In the genomic region with DNA sequence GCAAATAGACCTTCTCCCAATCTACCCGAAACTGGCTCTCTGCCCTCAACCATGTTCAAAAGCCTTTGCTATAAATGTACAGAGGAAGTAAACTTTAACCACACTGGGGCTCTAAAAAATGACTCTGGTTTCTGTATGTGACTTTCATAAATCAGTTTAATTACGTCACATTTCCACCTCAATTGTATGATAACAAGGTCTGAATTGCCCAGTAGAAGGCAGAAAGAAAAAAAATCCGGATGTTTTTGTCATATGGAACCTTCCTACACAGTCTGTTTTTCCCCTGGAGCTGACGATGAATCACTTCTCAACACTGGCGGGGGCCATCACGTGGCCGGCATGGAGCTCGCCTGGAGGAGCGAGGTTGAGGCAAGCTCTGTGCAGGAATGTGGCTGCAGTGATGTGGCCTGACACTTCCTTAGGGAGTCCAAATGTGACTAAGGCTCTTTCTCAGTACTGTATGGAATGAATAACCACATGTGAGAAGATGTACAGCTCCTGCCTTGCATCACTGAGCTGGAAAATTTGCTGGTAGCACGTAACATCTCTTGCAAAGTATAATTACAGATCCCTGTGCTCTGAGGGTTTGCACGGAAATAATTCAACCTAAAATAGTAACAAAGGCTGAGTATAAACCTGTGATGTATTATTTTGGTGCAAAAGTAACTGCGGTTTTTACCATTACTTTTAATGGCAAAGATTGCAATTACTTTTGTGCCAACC, we compare ENCODE assay signal across 1 cellular context.
TF ChIP-seq lines count a peak whose summit lies in the region.

No MANE protein-coding gene starts in this region.

TF ChIP-seq in GM12878, 131 proteins besides CTCF, POLR2A, EP300 and RAD21 (continued from another document and continues in another):
- peak; percentile 66; the same call in 1 of the 2 replicates for TF ChIP-seq ZNF592 (IDR thresholded peaks at IDR 0.05)
- peak; percentile 99 for TF ChIP-seq ZSCAN29 (IDR thresholded peaks at IDR 0.05)
- TF ChIP-seq SMARCA5 (IDR thresholded peaks at IDR 0.05) = 0 out of 2 replicates have a peak, but pooled peaks have one; percentile 9
- TF ChIP-seq ZNF274 (IDR thresholded peaks at IDR 0.05; ENCODE audit: insufficient read depth, insufficient read length) = no peak
- no peak for TF ChIP-seq SIN3A (IDR thresholded peaks at IDR 0.05; ENCODE audit: low read depth, low read length)
- TF ChIP-seq RCOR1 (conservative IDR thresholded peaks at IDR 0.05; ENCODE audit: low read depth, low read length) = peak; percentile 93; the same call in 1 of the 2 replicates
- TF ChIP-seq SMAD5 (IDR thresholded peaks at IDR 0.05; ENCODE audit: low read depth) = no peak
- TF ChIP-seq MYC (IDR thresholded peaks at IDR 0.05; ENCODE audit: insufficient read depth, insufficient read length, insufficient replicate concordance, low read length, severe bottlenecking) = no peak
- TF ChIP-seq, protein P1, sequence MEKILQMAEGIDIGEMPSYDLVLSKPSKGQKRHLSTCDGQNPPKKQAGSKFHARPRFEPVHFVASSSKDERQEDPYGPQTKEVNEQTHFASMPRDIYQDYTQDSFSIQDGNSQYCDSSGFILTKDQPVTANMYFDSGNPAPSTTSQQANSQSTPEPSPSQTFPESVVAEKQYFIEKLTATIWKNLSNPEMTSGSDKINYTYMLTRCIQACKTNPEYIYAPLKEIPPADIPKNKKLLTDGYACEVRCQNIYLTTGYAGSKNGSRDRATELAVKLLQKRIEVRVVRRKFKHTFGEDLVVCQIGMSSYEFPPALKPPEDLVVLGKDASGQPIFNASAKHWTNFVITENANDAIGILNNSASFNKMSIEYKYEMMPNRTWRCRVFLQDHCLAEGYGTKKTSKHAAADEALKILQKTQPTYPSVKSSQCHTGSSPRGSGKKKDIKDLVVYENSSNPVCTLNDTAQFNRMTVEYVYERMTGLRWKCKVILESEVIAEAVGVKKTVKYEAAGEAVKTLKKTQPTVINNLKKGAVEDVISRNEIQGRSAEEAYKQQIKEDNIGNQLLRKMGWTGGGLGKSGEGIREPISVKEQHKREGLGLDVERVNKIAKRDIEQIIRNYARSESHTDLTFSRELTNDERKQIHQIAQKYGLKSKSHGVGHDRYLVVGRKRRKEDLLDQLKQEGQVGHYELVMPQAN (conservative IDR thresholded peaks at IDR 0.05) = no peak
- peak; percentile 91 to 93 for TF ChIP-seq BHLHE40 (IDR thresholded peaks at IDR 0.05; ENCODE audit: borderline replicate concordance in 1 of 2, low read depth in 2 of 2, low read length in 1 of 2)
- peak; percentile 79 for TF ChIP-seq CREM (IDR thresholded peaks at IDR 0.05; ENCODE audit: low read depth)
- no peak for TF ChIP-seq SUPT20H (IDR thresholded peaks at IDR 0.05; ENCODE audit: borderline replicate concordance, control insufficient read depth, low read depth, low read length)
- peak; percentile 98 for TF ChIP-seq SKIL (IDR thresholded peaks at IDR 0.05; ENCODE audit: low read depth, poor library complexity, severe bottlenecking)
- 0 out of 2 replicates have a peak, but pooled peaks have one; percentile 19 for TF ChIP-seq REST (IDR thresholded peaks at IDR 0.05; ENCODE audit: low read depth, low read length)
- TF ChIP-seq POU2F2 (IDR thresholded peaks at IDR 0.05; ENCODE audit: borderline replicate concordance, low read depth, low read length) = no peak
- peak; percentile 74 for TF ChIP-seq SPI1 (IDR thresholded peaks at IDR 0.05; ENCODE audit: borderline replicate concordance, insufficient read depth, low read depth, low read length)
- TF ChIP-seq ZBED1 (IDR thresholded peaks at IDR 0.05; ENCODE audit: borderline replicate concordance) = no peak; the same call in 1 of the 2 replicates
- TF ChIP-seq RFX5 (IDR thresholded peaks at IDR 0.05; ENCODE audit: low read depth, low read length) = no peak
- TF ChIP-seq, protein P2, sequence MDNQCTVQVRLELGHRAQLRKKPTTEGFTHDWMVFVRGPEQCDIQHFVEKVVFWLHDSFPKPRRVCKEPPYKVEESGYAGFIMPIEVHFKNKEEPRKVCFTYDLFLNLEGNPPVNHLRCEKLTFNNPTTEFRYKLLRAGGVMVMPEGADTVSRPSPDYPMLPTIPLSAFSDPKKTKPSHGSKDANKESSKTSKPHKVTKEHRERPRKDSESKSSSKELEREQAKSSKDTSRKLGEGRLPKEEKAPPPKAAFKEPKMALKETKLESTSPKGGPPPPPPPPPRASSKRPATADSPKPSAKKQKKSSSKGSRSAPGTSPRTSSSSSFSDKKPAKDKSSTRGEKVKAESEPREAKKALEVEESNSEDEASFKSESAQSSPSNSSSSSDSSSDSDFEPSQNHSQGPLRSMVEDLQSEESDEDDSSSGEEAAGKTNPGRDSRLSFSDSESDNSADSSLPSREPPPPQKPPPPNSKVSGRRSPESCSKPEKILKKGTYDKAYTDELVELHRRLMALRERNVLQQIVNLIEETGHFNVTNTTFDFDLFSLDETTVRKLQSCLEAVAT (IDR thresholded peaks at IDR 0.05) = peak; percentile 79
- TF ChIP-seq WRNIP1 (IDR thresholded peaks at IDR 0.05; ENCODE audit: borderline replicate concordance, low read depth, low read length) = 0 out of 2 replicates have a peak, but pooled peaks have one; percentile 79
- peak; percentile 55; the same call in 1 of the 2 replicates for TF ChIP-seq POLR2AphosphoS5 (IDR thresholded peaks at IDR 0.05; ENCODE audit: low read length)
- TF ChIP-seq MEF2A (IDR thresholded peaks at IDR 0.05; ENCODE audit: insufficient read depth, low read depth, low read length) = peak; percentile 94
- TF ChIP-seq MTA3 (IDR thresholded peaks at IDR 0.05; ENCODE audit: borderline replicate concordance, low read length) = peak; percentile 84; the same call in 1 of the 2 replicates
- TF ChIP-seq E2F4 (IDR thresholded peaks at IDR 0.05; ENCODE audit: low read depth, low read length) = no peak
- TF ChIP-seq JUNB (IDR thresholded peaks at IDR 0.05) = peak; percentile 69
- TF ChIP-seq BCLAF1 (IDR thresholded peaks at IDR 0.05) = no peak
- no peak for TF ChIP-seq SUZ12 (IDR thresholded peaks at IDR 0.05; ENCODE audit: unreplicated experiment)
- peak; percentile 79 for TF ChIP-seq CBFB (IDR thresholded peaks at IDR 0.05; ENCODE audit: low read depth)
- peak; percentile 100 for TF ChIP-seq IKZF1 (conservative IDR thresholded peaks at IDR 0.05)
- no peak for TF ChIP-seq YBX1 (IDR thresholded peaks at IDR 0.05)
- TF ChIP-seq RUNX3 (IDR thresholded peaks at IDR 0.05; ENCODE audit: low read length) = peak; percentile 93
- peak; percentile 95; the same call in 1 of the 2 replicates for TF ChIP-seq PAX5 (IDR thresholded peaks at IDR 0.05; ENCODE audit: borderline replicate concordance, low read depth, low read length)
